ENCODE assay signal across 1 cellular context in the genomic region with DNA sequence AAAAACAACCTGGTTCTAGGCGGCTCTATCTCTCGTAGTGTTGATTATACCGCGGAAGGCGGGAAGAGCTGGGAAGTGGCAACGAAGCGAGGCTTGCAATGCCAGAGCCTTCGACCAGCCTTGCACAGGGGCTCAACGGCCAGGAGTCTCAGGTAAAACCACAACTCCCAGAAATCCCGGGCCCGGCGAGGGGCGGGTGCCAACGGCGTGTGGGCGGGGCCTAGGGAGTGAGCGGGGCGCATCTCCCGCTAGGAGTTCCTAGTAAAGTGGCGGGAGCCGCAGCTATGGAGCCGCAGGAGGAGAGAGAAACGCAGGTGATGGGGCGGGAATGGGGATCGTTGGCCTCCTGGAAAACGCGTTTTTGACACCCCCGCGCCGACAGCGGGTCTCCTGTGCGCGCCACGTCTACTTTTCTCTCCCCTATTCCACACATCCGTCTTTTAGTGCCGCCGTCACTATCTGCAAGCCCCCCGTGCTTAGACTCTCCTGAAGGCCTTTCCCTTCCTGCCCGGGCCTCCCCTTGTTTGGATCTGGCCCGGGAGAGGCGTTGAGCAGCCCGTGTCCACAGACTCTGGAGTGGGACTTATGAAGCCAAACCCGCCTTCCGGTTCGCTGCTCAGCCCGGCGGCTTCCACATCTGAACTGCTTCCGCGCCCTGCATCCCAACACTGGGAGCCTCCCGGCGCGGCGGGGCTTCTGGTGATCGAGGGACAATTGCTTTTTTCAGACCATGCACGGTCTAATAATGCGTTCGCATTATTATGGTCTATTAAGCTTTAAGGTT.
A peak's percentile ranks its signal among the peaks of the same experiment; 100 is the strongest.
TF ChIP-seq lines count a peak whose summit lies in the region.

A gene with protein sequence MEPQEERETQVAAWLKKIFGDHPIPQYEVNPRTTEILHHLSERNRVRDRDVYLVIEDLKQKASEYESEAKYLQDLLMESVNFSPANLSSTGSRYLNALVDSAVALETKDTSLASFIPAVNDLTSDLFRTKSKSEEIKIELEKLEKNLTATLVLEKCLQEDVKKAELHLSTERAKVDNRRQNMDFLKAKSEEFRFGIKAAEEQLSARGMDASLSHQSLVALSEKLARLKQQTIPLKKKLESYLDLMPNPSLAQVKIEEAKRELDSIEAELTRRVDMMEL (plus strand): TSS at position 258 of the 784 bp plus-strand sequence. CDS start 27 bp downstream, at position 285.

TF ChIP-seq in HepG2, 621 proteins besides CTCF, POLR2A, EP300 and RAD21 (continued from another document and continues in another):
- TF ChIP-seq, protein P1, sequence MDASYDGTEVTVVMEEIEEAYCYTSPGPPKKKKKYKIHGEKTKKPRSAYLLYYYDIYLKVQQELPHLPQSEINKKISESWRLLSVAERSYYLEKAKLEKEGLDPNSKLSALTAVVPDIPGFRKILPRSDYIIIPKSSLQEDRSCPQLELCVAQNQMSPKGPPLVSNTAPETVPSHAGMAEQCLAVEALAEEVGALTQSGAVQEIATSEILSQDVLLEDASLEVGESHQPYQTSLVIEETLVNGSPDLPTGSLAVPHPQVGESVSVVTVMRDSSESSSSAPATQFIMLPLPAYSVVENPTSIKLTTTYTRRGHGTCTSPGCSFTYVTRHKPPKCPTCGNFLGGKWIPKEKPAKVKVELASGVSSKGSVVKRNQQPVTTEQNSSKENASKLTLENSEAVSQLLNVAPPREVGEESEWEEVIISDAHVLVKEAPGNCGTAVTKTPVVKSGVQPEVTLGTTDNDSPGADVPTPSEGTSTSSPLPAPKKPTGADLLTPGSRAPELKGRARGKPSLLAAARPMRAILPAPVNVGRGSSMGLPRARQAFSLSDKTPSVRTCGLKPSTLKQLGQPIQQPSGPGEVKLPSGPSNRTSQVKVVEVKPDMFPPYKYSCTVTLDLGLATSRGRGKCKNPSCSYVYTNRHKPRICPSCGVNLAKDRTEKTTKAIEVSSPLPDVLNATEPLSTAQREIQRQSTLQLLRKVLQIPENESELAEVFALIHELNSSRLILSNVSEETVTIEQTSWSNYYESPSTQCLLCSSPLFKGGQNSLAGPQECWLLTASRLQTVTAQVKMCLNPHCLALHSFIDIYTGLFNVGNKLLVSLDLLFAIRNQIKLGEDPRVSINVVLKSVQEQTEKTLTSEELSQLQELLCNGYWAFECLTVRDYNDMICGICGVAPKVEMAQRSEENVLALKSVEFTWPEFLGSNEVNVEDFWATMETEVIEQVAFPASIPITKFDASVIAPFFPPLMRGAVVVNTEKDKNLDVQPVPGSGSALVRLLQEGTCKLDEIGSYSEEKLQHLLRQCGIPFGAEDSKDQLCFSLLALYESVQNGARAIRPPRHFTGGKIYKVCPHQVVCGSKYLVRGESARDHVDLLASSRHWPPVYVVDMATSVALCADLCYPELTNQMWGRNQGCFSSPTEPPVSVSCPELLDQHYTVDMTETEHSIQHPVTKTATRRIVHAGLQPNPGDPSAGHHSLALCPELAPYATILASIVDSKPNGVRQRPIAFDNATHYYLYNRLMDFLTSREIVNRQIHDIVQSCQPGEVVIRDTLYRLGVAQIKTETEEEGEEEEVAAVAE (CRISPR knock-in tag; IDR thresholded peaks at IDR 0.05; ENCODE audit: borderline replicate concordance): no peak
- peak; percentile 81; the same call in 1 of the 2 replicates for TF ChIP-seq ZSCAN20 (CRISPR knock-in tag; IDR thresholded peaks at IDR 0.05; ENCODE audit: borderline replicate concordance)
- TF ChIP-seq SYNCRIP (IDR thresholded peaks at IDR 0.05; ENCODE audit: insufficient read depth, low read depth, low read length): no peak
- peak; percentile 60; the same call in 1 of the 2 replicates for TF ChIP-seq MEF2D (CRISPR knock-in tag; IDR thresholded peaks at IDR 0.05)
- peak; percentile 12; the same call in 1 of the 2 replicates for TF ChIP-seq RXRB (CRISPR knock-in tag; IDR thresholded peaks at IDR 0.05; ENCODE audit: borderline replicate concordance)
- TF ChIP-seq, protein P2, sequence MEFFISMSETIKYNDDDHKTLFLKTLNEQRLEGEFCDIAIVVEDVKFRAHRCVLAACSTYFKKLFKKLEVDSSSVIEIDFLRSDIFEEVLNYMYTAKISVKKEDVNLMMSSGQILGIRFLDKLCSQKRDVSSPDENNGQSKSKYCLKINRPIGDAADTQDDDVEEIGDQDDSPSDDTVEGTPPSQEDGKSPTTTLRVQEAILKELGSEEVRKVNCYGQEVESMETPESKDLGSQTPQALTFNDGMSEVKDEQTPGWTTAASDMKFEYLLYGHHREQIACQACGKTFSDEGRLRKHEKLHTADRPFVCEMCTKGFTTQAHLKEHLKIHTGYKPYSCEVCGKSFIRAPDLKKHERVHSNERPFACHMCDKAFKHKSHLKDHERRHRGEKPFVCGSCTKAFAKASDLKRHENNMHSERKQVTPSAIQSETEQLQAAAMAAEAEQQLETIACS (CRISPR knock-in tag; IDR thresholded peaks at IDR 0.05): no peak
- TF ChIP-seq, protein P3, sequence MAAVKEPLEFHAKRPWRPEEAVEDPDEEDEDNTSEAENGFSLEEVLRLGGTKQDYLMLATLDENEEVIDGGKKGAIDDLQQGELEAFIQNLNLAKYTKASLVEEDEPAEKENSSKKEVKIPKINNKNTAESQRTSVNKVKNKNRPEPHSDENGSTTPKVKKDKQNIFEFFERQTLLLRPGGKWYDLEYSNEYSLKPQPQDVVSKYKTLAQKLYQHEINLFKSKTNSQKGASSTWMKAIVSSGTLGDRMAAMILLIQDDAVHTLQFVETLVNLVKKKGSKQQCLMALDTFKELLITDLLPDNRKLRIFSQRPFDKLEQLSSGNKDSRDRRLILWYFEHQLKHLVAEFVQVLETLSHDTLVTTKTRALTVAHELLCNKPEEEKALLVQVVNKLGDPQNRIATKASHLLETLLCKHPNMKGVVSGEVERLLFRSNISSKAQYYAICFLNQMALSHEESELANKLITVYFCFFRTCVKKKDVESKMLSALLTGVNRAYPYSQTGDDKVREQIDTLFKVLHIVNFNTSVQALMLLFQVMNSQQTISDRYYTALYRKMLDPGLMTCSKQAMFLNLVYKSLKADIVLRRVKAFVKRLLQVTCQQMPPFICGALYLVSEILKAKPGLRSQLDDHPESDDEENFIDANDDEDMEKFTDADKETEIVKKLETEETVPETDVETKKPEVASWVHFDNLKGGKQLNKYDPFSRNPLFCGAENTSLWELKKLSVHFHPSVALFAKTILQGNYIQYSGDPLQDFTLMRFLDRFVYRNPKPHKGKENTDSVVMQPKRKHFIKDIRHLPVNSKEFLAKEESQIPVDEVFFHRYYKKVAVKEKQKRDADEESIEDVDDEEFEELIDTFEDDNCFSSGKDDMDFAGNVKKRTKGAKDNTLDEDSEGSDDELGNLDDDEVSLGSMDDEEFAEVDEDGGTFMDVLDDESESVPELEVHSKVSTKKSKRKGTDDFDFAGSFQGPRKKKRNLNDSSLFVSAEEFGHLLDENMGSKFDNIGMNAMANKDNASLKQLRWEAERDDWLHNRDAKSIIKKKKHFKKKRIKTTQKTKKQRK (IDR thresholded peaks at IDR 0.05; ENCODE audit: low read length): no peak
- TF ChIP-seq, protein P4, sequence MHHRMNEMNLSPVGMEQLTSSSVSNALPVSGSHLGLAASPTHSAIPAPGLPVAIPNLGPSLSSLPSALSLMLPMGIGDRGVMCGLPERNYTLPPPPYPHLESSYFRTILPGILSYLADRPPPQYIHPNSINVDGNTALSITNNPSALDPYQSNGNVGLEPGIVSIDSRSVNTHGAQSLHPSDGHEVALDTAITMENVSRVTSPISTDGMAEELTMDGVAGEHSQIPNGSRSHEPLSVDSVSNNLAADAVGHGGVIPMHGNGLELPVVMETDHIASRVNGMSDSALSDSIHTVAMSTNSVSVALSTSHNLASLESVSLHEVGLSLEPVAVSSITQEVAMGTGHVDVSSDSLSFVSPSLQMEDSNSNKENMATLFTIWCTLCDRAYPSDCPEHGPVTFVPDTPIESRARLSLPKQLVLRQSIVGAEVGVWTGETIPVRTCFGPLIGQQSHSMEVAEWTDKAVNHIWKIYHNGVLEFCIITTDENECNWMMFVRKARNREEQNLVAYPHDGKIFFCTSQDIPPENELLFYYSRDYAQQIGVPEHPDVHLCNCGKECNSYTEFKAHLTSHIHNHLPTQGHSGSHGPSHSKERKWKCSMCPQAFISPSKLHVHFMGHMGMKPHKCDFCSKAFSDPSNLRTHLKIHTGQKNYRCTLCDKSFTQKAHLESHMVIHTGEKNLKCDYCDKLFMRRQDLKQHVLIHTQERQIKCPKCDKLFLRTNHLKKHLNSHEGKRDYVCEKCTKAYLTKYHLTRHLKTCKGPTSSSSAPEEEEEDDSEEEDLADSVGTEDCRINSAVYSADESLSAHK (CRISPR knock-in tag; IDR thresholded peaks at IDR 0.05; ENCODE audit: borderline replicate concordance): no peak
- no peak for TF ChIP-seq ZNF570 (CRISPR knock-in tag; IDR thresholded peaks at IDR 0.05; ENCODE audit: borderline replicate concordance)
- 0 out of 2 replicates have a peak, but pooled peaks have one; percentile 78 for TF ChIP-seq ZNF20 (CRISPR knock-in tag; IDR thresholded peaks at IDR 0.05)
- TF ChIP-seq ZNF782 (CRISPR knock-in tag; IDR thresholded peaks at IDR 0.05; ENCODE audit: borderline replicate concordance): 0 out of 2 replicates have a peak, but pooled peaks have one; percentile 55
- TF ChIP-seq MZF1 (CRISPR knock-in tag; IDR thresholded peaks at IDR 0.05; ENCODE audit: borderline replicate concordance): no peak
- peak; percentile 76 for TF ChIP-seq KMT2A (CRISPR knock-in tag; IDR thresholded peaks at IDR 0.05)
- TF ChIP-seq ZFX (CRISPR knock-in tag; IDR thresholded peaks at IDR 0.05; ENCODE audit: low read depth): peak; percentile 86
- no peak for TF ChIP-seq IKZF1 (IDR thresholded peaks at IDR 0.05)
- TF ChIP-seq ZNF75D (CRISPR knock-in tag; IDR thresholded peaks at IDR 0.05; ENCODE audit: borderline replicate concordance): no peak
- 0 out of 2 replicates have a peak, but pooled peaks have one; percentile 34 for TF ChIP-seq ZNF615 (CRISPR knock-in tag; IDR thresholded peaks at IDR 0.05; ENCODE audit: borderline replicate concordance)
- TF ChIP-seq POGZ (CRISPR knock-in tag; IDR thresholded peaks at IDR 0.05): peak; percentile 72; the same call in 1 of the 2 replicates
- TF ChIP-seq GABPB1 (CRISPR knock-in tag; IDR thresholded peaks at IDR 0.05): peak; percentile 85
- TF ChIP-seq, protein P5, sequence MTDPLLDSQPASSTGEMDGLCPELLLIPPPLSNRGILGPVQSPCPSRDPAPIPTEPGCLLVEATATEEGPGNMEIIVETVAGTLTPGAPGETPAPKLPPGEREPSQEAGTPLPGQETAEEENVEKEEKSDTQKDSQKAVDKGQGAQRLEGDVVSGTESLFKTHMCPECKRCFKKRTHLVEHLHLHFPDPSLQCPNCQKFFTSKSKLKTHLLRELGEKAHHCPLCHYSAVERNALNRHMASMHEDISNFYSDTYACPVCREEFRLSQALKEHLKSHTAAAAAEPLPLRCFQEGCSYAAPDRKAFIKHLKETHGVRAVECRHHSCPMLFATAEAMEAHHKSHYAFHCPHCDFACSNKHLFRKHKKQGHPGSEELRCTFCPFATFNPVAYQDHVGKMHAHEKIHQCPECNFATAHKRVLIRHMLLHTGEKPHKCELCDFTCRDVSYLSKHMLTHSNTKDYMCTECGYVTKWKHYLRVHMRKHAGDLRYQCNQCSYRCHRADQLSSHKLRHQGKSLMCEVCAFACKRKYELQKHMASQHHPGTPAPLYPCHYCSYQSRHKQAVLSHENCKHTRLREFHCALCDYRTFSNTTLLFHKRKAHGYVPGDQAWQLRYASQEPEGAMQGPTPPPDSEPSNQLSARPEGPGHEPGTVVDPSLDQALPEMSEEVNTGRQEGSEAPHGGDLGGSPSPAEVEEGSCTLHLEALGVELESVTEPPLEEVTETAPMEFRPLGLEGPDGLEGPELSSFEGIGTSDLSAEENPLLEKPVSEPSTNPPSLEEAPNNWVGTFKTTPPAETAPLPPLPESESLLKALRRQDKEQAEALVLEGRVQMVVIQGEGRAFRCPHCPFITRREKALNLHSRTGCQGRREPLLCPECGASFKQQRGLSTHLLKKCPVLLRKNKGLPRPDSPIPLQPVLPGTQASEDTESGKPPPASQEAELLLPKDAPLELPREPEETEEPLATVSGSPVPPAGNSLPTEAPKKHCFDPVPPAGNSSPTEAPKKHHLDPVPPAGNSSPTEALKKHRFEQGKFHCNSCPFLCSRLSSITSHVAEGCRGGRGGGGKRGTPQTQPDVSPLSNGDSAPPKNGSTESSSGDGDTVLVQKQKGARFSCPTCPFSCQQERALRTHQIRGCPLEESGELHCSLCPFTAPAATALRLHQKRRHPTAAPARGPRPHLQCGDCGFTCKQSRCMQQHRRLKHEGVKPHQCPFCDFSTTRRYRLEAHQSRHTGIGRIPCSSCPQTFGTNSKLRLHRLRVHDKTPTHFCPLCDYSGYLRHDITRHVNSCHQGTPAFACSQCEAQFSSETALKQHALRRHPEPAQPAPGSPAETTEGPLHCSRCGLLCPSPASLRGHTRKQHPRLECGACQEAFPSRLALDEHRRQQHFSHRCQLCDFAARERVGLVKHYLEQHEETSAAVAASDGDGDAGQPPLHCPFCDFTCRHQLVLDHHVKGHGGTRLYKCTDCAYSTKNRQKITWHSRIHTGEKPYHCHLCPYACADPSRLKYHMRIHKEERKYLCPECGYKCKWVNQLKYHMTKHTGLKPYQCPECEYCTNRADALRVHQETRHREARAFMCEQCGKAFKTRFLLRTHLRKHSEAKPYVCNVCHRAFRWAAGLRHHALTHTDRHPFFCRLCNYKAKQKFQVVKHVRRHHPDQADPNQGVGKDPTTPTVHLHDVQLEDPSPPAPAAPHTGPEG (CRISPR knock-in tag; IDR thresholded peaks at IDR 0.05): 0 out of 2 replicates have a peak, but pooled peaks have one; percentile 36
- TF ChIP-seq ZNF768 (CRISPR knock-in tag; IDR thresholded peaks at IDR 0.05): peak; percentile 23; the same call in 1 of the 2 replicates
- TF ChIP-seq NFIC (IDR thresholded peaks at IDR 0.05; ENCODE audit: low read length): no peak
- 0 out of 2 replicates have a peak, but pooled peaks have one; percentile 18 for TF ChIP-seq FOXK1 (CRISPR knock-in tag; IDR thresholded peaks at IDR 0.05; ENCODE audit: borderline replicate concordance, low read depth)
- 0 out of 2 replicates have a peak, but pooled peaks have one; percentile 29 for TF ChIP-seq ZSCAN30 (CRISPR knock-in tag; IDR thresholded peaks at IDR 0.05)
- TF ChIP-seq, protein P6, sequence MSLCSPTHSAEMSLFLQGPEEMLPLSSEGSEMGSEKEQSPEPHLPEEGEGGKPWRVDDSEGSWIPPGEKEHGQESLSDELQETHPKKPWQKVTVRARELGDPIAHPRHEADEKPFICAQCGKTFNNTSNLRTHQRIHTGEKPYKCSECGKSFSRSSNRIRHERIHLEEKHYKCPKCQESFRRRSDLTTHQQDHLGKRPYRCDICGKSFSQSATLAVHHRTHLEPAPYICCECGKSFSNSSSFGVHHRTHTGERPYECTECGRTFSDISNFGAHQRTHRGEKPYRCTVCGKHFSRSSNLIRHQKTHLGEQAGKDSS (CRISPR knock-in tag; IDR thresholded peaks at IDR 0.05; ENCODE audit: borderline replicate concordance, low read depth): no peak
- TF ChIP-seq CBFB (CRISPR knock-in tag; IDR thresholded peaks at IDR 0.05): peak; percentile 35; the same call in 1 of the 2 replicates
- TF ChIP-seq ZFP1 (CRISPR knock-in tag; IDR thresholded peaks at IDR 0.05): no peak
- 0 out of 2 replicates have a peak, but pooled peaks have one; percentile 50 for TF ChIP-seq ZNF350 (CRISPR knock-in tag; IDR thresholded peaks at IDR 0.05; ENCODE audit: borderline replicate concordance, low read depth)
- no peak for TF ChIP-seq ZNF850 (CRISPR knock-in tag; conservative IDR thresholded peaks at IDR 0.05)
- no peak for TF ChIP-seq RFXANK (CRISPR knock-in tag; IDR thresholded peaks at IDR 0.05)
- no peak for TF ChIP-seq MIER3 (CRISPR knock-in tag; IDR thresholded peaks at IDR 0.05; ENCODE audit: borderline replicate concordance)
- TF ChIP-seq ARNT2 (CRISPR knock-in tag; IDR thresholded peaks at IDR 0.05; ENCODE audit: low read depth): no peak
